Comparison of ENCODE assay signal across 19 cellular contexts in the genomic region with DNA sequence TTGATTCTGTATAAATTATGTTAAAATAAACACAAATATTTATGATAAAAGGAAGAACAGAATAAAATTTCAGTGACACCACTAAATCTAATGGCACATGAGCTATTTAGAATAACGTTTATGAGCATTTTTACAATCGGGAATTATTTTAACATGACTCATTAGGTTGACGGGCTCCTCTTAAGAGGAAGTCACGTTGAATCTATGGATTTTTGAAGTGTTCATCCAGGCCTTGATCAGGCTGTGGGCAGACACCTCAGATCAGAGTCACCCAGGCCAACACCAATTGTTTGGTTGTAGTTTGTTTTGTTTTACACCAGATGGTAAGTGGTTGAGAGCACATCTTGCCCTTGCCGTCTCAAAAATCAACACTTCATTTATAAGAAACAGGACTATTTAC.
DNase-seq lines count a peak whose midpoint lies in the region; ATAC-seq, FAIRE-seq and TF ChIP-seq lines count a peak whose summit lies in the region.
"Had no signal": no experiment of that assay in that cellular context is flagged by ENCODE, and none has a peak within 500 bp of the region (broad histone marks: within the 10 kb centered on the region; RNA-seq: fewer than 3 reads in every experiment).

No MANE protein-coding gene starts in this region.

- H3K9ac ChIP-seq in mammary epithelial cell (ENCODE audit: insufficient read depth, low read length), result no peak overlapping the region

- no peak overlapping the region for H3K27ac ChIP-seq in mammary epithelial cell (ENCODE audit: insufficient read depth, low read depth, low read length)
- peak overlapping the region; percentile 78 for H3K27ac ChIP-seq in RWPE2 (ENCODE audit: poor library complexity, severe bottlenecking)
- no peak overlapping the region for H3K27ac ChIP-seq in aorta (ENCODE audit: low read depth in 1 of 2, low read length in 2 of 2)
- H3K27ac ChIP-seq: thyroid gland had no signal

- intact Hi-C loops in MCF 10A (cut with micrococcal nuclease), result loop anchor here (10.0 kb wide), 1 partner anchor 256 kb away; a partner anchor contains a TSS
- intact Hi-C loops in mammary epithelial cell (cut with micrococcal nuclease), result loop anchor here (10.0 kb wide), 1 partner anchor 256 kb away; a partner anchor contains a TSS
- intact Hi-C loops in aorta (cut with DNase I), result loop anchor here in 1 of 2 donors (5.0 kb wide), 1 partner anchor 264 kb away; no protein-coding TSS in a partner anchor
- intact Hi-C loops in activated CD4-positive, alpha-beta memory T cell treated with anti-CD3 and anti-CD28 coated beads for 36 hours (cut with micrococcal nuclease), result no loop called here

- DNase-seq in MCF 10A (ENCODE audit: unreplicated experiment) (peak; percentile 52), mammary epithelial cell (no peak), RWPE2 (ENCODE audit: low spot score) (no peak), foreskin fibroblast (peak; percentile 78 to 83), aorta (no peak), GM12891 (ENCODE audit: insufficient read length, low spot score) (no peak), AG08396 (ENCODE audit: low spot score) (no peak)
- DNase-seq in activated CD4-positive, alpha-beta memory T cell treated with anti-CD3 and anti-CD28 coated beads for 36 hours, result no peak
- DNase-seq: activated CD4-positive, alpha-beta T cell treated with anti-CD3 and anti-CD28 coated beads, Interleukin-2, amount 50 U/mL, for 1 hour; activated T-cell treated with anti-CD3 and anti-CD28 coated beads, Interleukin-2, amount 50 U/mL, for 72 hours; endodermal cell; KBM-7; occipital lobe; OCI-M1; stimulated activated CD4-positive, alpha-beta T cell treated with anti-CD3 and anti-CD28 coated beads, Interleukin-4, amount 100 ng/mL, for 4 hours; thyroid gland had no signal

- H3K4me1 ChIP-seq in mammary epithelial cell (ENCODE audit: insufficient read depth, low read length), result peaks cover 12% of the 10 kb centered on the region
- peaks cover 40% of the 10 kb centered on the region for H3K4me1 ChIP-seq in RWPE2 (ENCODE audit: insufficient read depth, poor library complexity, severe bottlenecking)
- no peaks in the 10 kb centered on the region for H3K4me1 ChIP-seq in aorta (ENCODE audit: control insufficient read depth in 1 of 2, insufficient read depth in 2 of 2, low read length in 2 of 2)

- in situ Hi-C loops in mammary epithelial cell (cut with MboI; ENCODE audit: low sequenced_read_pairs in 2 of 2), result no loop called here

- peak; percentile 67; the same call in 2 of the 3 replicates for ATAC-seq in RWPE2 (ENCODE audit: low read depth)
- no peak for ATAC-seq in aorta (ENCODE audit: low FRiP score)
- ATAC-seq: activated T-cell treated with anti-CD3 and anti-CD28 coated beads, Interleukin-2, amount 50 U/mL, for 72 hours had no signal

- CTCF ChIA-PET in MCF 10A (lab: Yijun Ruan, JAX), result interaction anchor here (1.5 kb wide), 1 partner anchor 12 kb away, joined by 8 read pairs; no protein-coding TSS in a partner anchor
- CTCF ChIA-PET in mammary epithelial cell (lab: Charles Lee; ENCODE audit: low non-redundant PET), result interaction anchor here (0.6 kb wide), 1 partner anchor 195 kb away, joined by 3 read pairs; no protein-coding TSS in a partner anchor
- CTCF ChIA-PET in activated CD4-positive, alpha-beta memory T cell treated with anti-CD3 and anti-CD28 coated beads for 36 hours (lab: Charles Lee), result interaction anchor here (1.4 to 1.5 kb wide), 2 partner anchors 274 to 339 kb away, joined by 3 to 4 read pairs; no protein-coding TSS in a partner anchor

- H3K36me3 ChIP-seq in mammary epithelial cell (ENCODE audit: insufficient read depth, low read length) (no peaks in the 10 kb centered on the region), RWPE2 (ENCODE audit: low read depth) (no peaks in the 10 kb centered on the region), aorta (ENCODE audit: control insufficient read depth in 1 of 2, insufficient read depth in 2 of 2, low read length in 1 of 2) (no peaks in the 10 kb centered on the region)
- H3K36me3 ChIP-seq: thyroid gland had no signal

- dilution Hi-C loops in mammary epithelial cell (cut with HindIII; ENCODE audit: low sequenced_read_pairs), result loop anchor here (5.0 kb wide), 1 partner anchor 44 kb away; no protein-coding TSS in a partner anchor

- no TSS peak for BruUV-seq in MCF 10A (replicated peaks; lab: Mats Ljungman, UMichigan)
- no TSS peak for BruUV-seq in mammary epithelial cell (replicated peaks; lab: Mats Ljungman, UMichigan)

- H3K27ac Mint-ChIP-seq in MCF 10A (ENCODE audit: low read depth, unreplicated experiment), result peak overlapping the region; percentile 94
- no peak overlapping the region for H3K27ac Mint-ChIP-seq in activated CD4-positive, alpha-beta memory T cell treated with anti-CD3 and anti-CD28 coated beads for 36 hours
- H3K27ac Mint-ChIP-seq: activated T-cell treated with anti-CD3 and anti-CD28 coated beads, Interleukin-2, amount 50 U/mL, for 72 hours; endodermal cell had no signal

- no peak overlapping the region for H2AFZ ChIP-seq in mammary epithelial cell (ENCODE audit: low read depth, low read length)

- WGBS in mammary epithelial cell (ENCODE audit: low coverage, missing lambda C conversion rate), result 87% methylated on average over 5 of the region's 5 CpGs
- 77 to 83% methylated on average over 5 of the region's 5 CpGs for WGBS in aorta, 2 donors

- no peak overlapping the region for H3K4me2 ChIP-seq in mammary epithelial cell (ENCODE audit: insufficient read depth, low read depth, low read length)

- POLR2A ChIA-PET in MCF 10A (lab: Yijun Ruan, JAX), result interaction anchor here (0.7 kb wide), 1 partner anchor 45 kb away, joined by 3 read pairs; no protein-coding TSS in a partner anchor
- POLR2A ChIA-PET in activated CD4-positive, alpha-beta memory T cell treated with anti-CD3 and anti-CD28 coated beads for 36 hours (lab: Charles Lee), result no interaction called here

- H3K36me3 Mint-ChIP-seq in MCF 10A (ENCODE audit: insufficient read depth, unreplicated experiment), result peaks cover 5% of the 10 kb centered on the region
- H3K36me3 Mint-ChIP-seq in activated CD4-positive, alpha-beta memory T cell treated with anti-CD3 and anti-CD28 coated beads for 36 hours, result peaks cover 2% of the 10 kb centered on the region

- H3K4me3 ChIP-seq in mammary epithelial cell (replicated peaks in 1 of 3; ENCODE audit: insufficient read depth in 1 of 3, low read depth in 2 of 3, low read length in 3 of 3) (no peak overlapping the region), RWPE2 (ENCODE audit: severe bottlenecking) (no peak overlapping the region), foreskin fibroblast (ENCODE audit: low read depth in 1 of 2, low read length in 2 of 2) (no peak overlapping the region), aorta (ENCODE audit: low read length in 2 of 2) (no peak overlapping the region)
- H3K4me3 ChIP-seq: thyroid gland had no signal

- H3K4me1 Mint-ChIP-seq in MCF 10A (ENCODE audit: insufficient read depth, unreplicated experiment), result peaks cover 36% of the 10 kb centered on the region
- H3K4me1 Mint-ChIP-seq in activated CD4-positive, alpha-beta memory T cell treated with anti-CD3 and anti-CD28 coated beads for 36 hours (ENCODE audit: low read depth), result no peaks in the 10 kb centered on the region

- H3K27me3 Mint-ChIP-seq in MCF 10A (ENCODE audit: insufficient read depth, unreplicated experiment), result no peaks in the 10 kb centered on the region
- H3K27me3 Mint-ChIP-seq in activated CD4-positive, alpha-beta memory T cell treated with anti-CD3 and anti-CD28 coated beads for 36 hours, result no peaks in the 10 kb centered on the region

- H4K20me1 ChIP-seq in mammary epithelial cell (ENCODE audit: insufficient read depth, low read length), result no peaks in the 10 kb centered on the region

- H3K27me3 ChIP-seq in mammary epithelial cell (ENCODE audit: insufficient read depth, low read length), result no peaks in the 10 kb centered on the region
- H3K27me3 ChIP-seq in RWPE2 (ENCODE audit: insufficient read depth, poor library complexity, severe bottlenecking), result no peaks in the 10 kb centered on the region
- no peaks in the 10 kb centered on the region for H3K27me3 ChIP-seq in aorta (ENCODE audit: control insufficient read depth in 1 of 2, insufficient read depth in 2 of 2, low read length in 1 of 2)
- H3K27me3 ChIP-seq: thyroid gland had no signal

- H3K9me3 Mint-ChIP-seq in MCF 10A (ENCODE audit: unreplicated experiment), result peaks cover 6% of the 10 kb centered on the region
- H3K9me3 Mint-ChIP-seq in activated CD4-positive, alpha-beta memory T cell treated with anti-CD3 and anti-CD28 coated beads for 36 hours, result peaks cover 6% of the 10 kb centered on the region

- H3K9me3 ChIP-seq in mammary epithelial cell (replicated peaks; ENCODE audit: insufficient read depth, low read length) (no peaks in the 10 kb centered on the region), RWPE2 (ENCODE audit: severe bottlenecking) (no peaks in the 10 kb centered on the region), aorta (ENCODE audit: control insufficient read depth, low read length) (no peaks in the 10 kb centered on the region)
- H3K9me3 ChIP-seq: thyroid gland had no signal

- H3K79me2 ChIP-seq in mammary epithelial cell (ENCODE audit: insufficient read depth, low read length), result no peaks in the 10 kb centered on the region

- no peak for TF ChIP-seq CTCF in MCF 10A (IDR thresholded peaks at IDR 0.05; ENCODE audit: unreplicated experiment)
- no peak for TF ChIP-seq CTCF in mammary epithelial cell (conservative IDR thresholded peaks at IDR 0.05 in 1 of 2, IDR thresholded peaks at IDR 0.05 in 1 of 2; ENCODE audit: extremely low read depth in 1 of 2, insufficient read depth in 1 of 2, low read depth in 1 of 2, low read length in 2 of 2)
- TF ChIP-seq CTCF in RWPE2 (IDR thresholded peaks at IDR 0.05; ENCODE audit: poor library complexity, severe bottlenecking), result no peak
- TF ChIP-seq CTCF in foreskin fibroblast (IDR thresholded peaks at IDR 0.05; ENCODE audit: low read depth, low read length), result no peak

- no peak for FAIRE-seq in GM12891 (lab: Jason Lieb, UNC)
- FAIRE-seq: G401.6, GM12892, TTC549 had no signal

- TF ChIP-seq POLR2A in GM12891 (IDR thresholded peaks at IDR 0.05; ENCODE audit: low read depth, low read length), result no peak

- H3K4me3 Mint-ChIP-seq in MCF 10A (ENCODE audit: unreplicated experiment), result no peak overlapping the region
- no peak overlapping the region for H3K4me3 Mint-ChIP-seq in activated CD4-positive, alpha-beta memory T cell treated with anti-CD3 and anti-CD28 coated beads for 36 hours
- H3K4me3 Mint-ChIP-seq: activated T-cell treated with anti-CD3 and anti-CD28 coated beads, Interleukin-2, amount 50 U/mL, for 72 hours; endodermal cell had no signal

TF ChIP-seq in GM12891, 5 proteins besides CTCF, POLR2A, EP300 and RAD21:
- TF ChIP-seq TAF1 (IDR thresholded peaks at IDR 0.05; ENCODE audit: low read depth, low read length), result no peak
- no peak for TF ChIP-seq SPI1 (IDR thresholded peaks at IDR 0.05; ENCODE audit: low read depth, low read length)
- TF ChIP-seq POU2F2 (IDR thresholded peaks at IDR 0.05; ENCODE audit: low read depth, low read length), result no peak
- TF ChIP-seq POLR2AphosphoS5 (IDR thresholded peaks at IDR 0.05; ENCODE audit: low read depth, low read length), result no peak
- TF ChIP-seq PAX5 (IDR thresholded peaks at IDR 0.05; ENCODE audit: insufficient read depth, low read length, severe bottlenecking), result no peak
TF ChIP-seq in GM12891: peak in this region for 0.

Comparison
In these comparisons a context has a peak if more than half of its experiments do, and no peak if none do; other contexts are left out.
1. DNase-seq: peak in MCF 10A (single experiment) and foreskin fibroblast (2 of 2); none in mammary epithelial cell (single experiment), RWPE2 (single experiment), aorta (0 of 2), GM12891 (single experiment), AG08396 (single experiment) and activated CD4-positive, alpha-beta memory T cell treated with anti-CD3 and anti-CD28 coated beads for 36 hours (single experiment).